25 cellular contexts compared by ENCODE assay signal in genomic region chr2:31299547-31299946, GRCh38.
DNase-seq lines count a peak whose midpoint lies in the region; ATAC-seq and TF ChIP-seq lines count a peak whose summit lies in the region.
"Had no signal": no experiment of that assay in that cellular context is flagged by ENCODE, and none has a peak within 500 bp of the region (broad histone marks: within the 10 kb centered on the region; RNA-seq: fewer than 3 reads in every experiment).

No MANE protein-coding gene starts in this region.

- DNase-seq in right atrium auricular region (ENCODE audit: low spot score) (peak; percentile 18), left ventricle myocardium superior (no peak), NCI-H526 treated with DMSO at 0.1 percent for 48 hours (lab: John Stamatoyannopoulos, UW) (peak; percentile 29), left lobe of liver (ENCODE audit: low spot score) (no peak), hippocampal formation (lab: John Stamatoyannopoulos, UW) (no peak), NCI-H2107 (lab: John Stamatoyannopoulos, UW) (no peak), AG08396 (ENCODE audit: low spot score) (no peak)
- DNase-seq: 8988T; ACHN; C1 segment of cervical spinal cord; CD4-positive, alpha-beta memory T cell; COR-L47; DMS53; HFFc6; KBM-7; MV-4-11; NCI-H1105 treated with DMSO at 0.1 percent for 48 hours; NCI-H146; NCI-H1930; NCI-H2227 treated with DMSO at 0.1 percent for 48 hours; NCI-H69; Right ventricle myocardium superior; RPMI8226 had no signal

- ATAC-seq in left ventricle myocardium superior (no peak), left lobe of liver (peak; percentile 26)

- no peaks in the 10 kb centered on the region for H3K27me3 ChIP-seq in right atrium auricular region
- H3K27me3 ChIP-seq: SJSA1 had no signal

- intact Hi-C loops in left ventricle myocardium superior (cut with micrococcal nuclease), result no loop called here

- no peak overlapping the region for H3K4me3 ChIP-seq in right atrium auricular region
- H3K4me3 ChIP-seq: HAP-1, SJSA1 had no signal

- H3K36me3 ChIP-seq in right atrium auricular region, result no peaks in the 10 kb centered on the region
- H3K36me3 ChIP-seq: HAP-1, SJSA1 had no signal

- no peak for TF ChIP-seq CTCF in right atrium auricular region (IDR thresholded peaks at IDR 0.05)

- H3K4me1 ChIP-seq in right atrium auricular region, result peaks cover 0 to 48% of the 10 kb centered on the region in 2 donors
- H3K4me1 ChIP-seq: HAP-1 had no signal

- no peaks in the 10 kb centered on the region for H3K9me3 ChIP-seq in right atrium auricular region
- H3K9me3 ChIP-seq: HAP-1, SJSA1 had no signal

- H3K27ac ChIP-seq in right atrium auricular region, result no peak overlapping the region
- H3K27ac ChIP-seq: SJSA1 had no signal

Comparison
In these comparisons a context has a peak if more than half of its experiments do, and no peak if none do; other contexts are left out.
1. DNase-seq: peak in right atrium auricular region (single experiment) and NCI-H526 treated with DMSO at 0.1 percent for 48 hours (single experiment); none in left ventricle myocardium superior (single experiment), left lobe of liver (single experiment), hippocampal formation (0 of 2), NCI-H2107 (single experiment) and AG08396 (single experiment).